Comparison of ENCODE assay signal across 1 cellular context in genomic region chr1:44819257-44819593, GRCh38.
TF ChIP-seq lines count a peak whose summit lies in the region.

No MANE protein-coding gene starts in this region.

TF ChIP-seq in HCT116, 20 proteins besides CTCF, POLR2A, EP300 and RAD21 (continued from another document):
- no peak for TF ChIP-seq SRF (IDR thresholded peaks at IDR 0.05; ENCODE audit: low read depth)
- TF ChIP-seq MAX (IDR thresholded peaks at IDR 0.05), result no peak
- no peak for TF ChIP-seq EZH2 (IDR thresholded peaks at IDR 0.05)
